Comparison of ENCODE assay signal across 8 cellular contexts in the genomic region with DNA sequence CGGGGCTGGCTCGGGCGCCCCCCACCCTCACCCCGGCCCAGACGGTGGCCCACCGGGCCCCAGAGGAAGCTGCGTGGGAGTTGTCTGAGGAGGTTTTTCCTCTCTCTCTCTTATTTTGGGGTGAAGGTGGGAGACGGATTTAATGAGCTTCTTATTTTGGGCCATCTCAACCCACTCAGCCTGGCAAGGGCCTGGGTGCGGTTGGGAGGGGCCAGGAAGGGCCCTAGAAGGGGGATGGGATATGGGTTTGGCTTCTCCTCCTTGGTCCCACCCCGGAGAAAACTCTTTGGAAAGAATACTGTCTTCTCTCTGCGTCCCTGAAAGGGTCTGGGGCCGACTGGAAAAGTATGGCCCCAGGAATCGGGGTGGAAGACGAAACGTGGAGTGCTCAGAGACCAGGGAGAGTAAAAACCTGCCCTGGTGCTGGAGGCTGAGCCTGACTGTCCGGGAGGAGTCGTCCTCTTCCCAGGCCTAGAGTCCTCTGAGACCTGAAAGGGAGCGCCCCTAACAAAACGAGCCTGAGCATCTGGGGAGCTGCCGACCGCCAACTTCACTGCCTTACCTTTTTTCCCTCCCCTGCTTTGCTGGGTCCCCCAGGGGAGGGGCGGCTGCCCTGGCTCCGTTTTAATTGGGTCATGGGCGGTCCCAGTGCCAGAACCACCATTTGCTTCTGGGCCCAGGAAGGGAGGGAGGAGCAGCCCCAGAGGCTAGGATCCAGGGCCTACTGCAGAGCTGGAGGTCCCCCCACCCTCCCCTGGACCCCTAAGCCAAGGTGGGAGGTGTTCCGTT. TPM values are rescaled to one million over a fixed set of nuclear protein-coding genes. Genes with fewer than 3 reads are reported as not detected.
DNase-seq lines count a peak whose midpoint lies in the region; ATAC-seq and TF ChIP-seq lines count a peak whose summit lies in the region.

No MANE protein-coding gene starts in this region.

- H3K27ac ChIP-seq in heart right ventricle = peak overlapping the region; percentile 86 to 98 (median 94)

- H3K4me3 Mint-ChIP-seq in WTC11 = peak overlapping the region; percentile 100

- peaks cover 26% of the 10 kb centered on the region for H3K36me3 Mint-ChIP-seq in WTC11

- DNase-seq in WTC11 (ENCODE audit: low spot score) (peak; percentile 46), heart right ventricle (peak; percentile 45 to 70), retinal pigment epithelial cell (ENCODE audit: low read depth) (no peak), NCI-H510A (lab: John Stamatoyannopoulos, UW) (no peak), globus pallidus (ENCODE audit: low spot score) (no peak), HAP-1 (ENCODE audit: low spot score in 2 of 2) (no peak)

- POLR2A ChIA-PET in WTC11 (lab: Charles Lee) = interaction anchor here (1.0 to 3.7 kb wide), 12 partner anchors 8 to 239 kb away, joined by 3 to 81 read pairs (median 4); a partner anchor contains a TSS

- ATAC-seq in WTC11 = peak; percentile 35
- peak; percentile 18 to 49 (median 42) for ATAC-seq in heart right ventricle
- ATAC-seq in GM18858 (IDR thresholded peaks at IDR 0.05; ENCODE audit: unreplicated experiment) = no peak

- H3K9ac ChIP-seq in ES-I3 (ENCODE audit: low read depth, low read length) = peak overlapping the region; percentile 92

- peaks cover 29% of the 10 kb centered on the region for H3K4me1 Mint-ChIP-seq in WTC11

- no peak overlapping the region; the same call in 1 of the 2 replicates for H3K27ac Mint-ChIP-seq in WTC11

- WGBS in heart right ventricle, 2 donors = 23 to 34% methylated on average over 25 of the region's 25 CpGs

- peaks cover 19% of the 10 kb centered on the region for H3K4me1 ChIP-seq in ES-I3 (ENCODE audit: insufficient read depth, low read length)
- H3K4me1 ChIP-seq in heart right ventricle = peaks cover 7 to 47% (median 30%) of the 10 kb centered on the region in 9 donors
- H3K4me1 ChIP-seq in HAP-1 = no peaks in the 10 kb centered on the region

- CTCF ChIA-PET in WTC11 (lab: Charles Lee) = interaction anchor here (0.7 to 7.4 kb wide), 19 partner anchors 11 to 281 kb away, joined by 3 to 136 read pairs (median 5); a partner anchor contains a TSS

- H3K27me3 ChIP-seq in heart right ventricle (peaks cover 0 to 9% (median 0%) of the 10 kb centered on the region in 7 donors), HAP-1 (ENCODE audit: low read depth) (no peaks in the 10 kb centered on the region)

- H3K36me3 ChIP-seq in ES-I3 (ENCODE audit: insufficient read depth, low read length) (peaks cover 16% of the 10 kb centered on the region; the same call in 1 of the 2 replicates), heart right ventricle (peaks cover 0 to 51% (median 9%) of the 10 kb centered on the region in 9 donors), HAP-1 (replicated peaks) (peaks cover 16% of the 10 kb centered on the region)

- no peaks in the 10 kb centered on the region; the same call in 1 of the 2 replicates for H3K27me3 Mint-ChIP-seq in WTC11 (ENCODE audit: low read depth)

- no peaks in the 10 kb centered on the region for H3K9me3 Mint-ChIP-seq in WTC11

- no peak for TF ChIP-seq CTCF in WTC11 (IDR thresholded peaks at IDR 0.05)
- no peak for TF ChIP-seq CTCF in heart right ventricle (IDR thresholded peaks at IDR 0.05)
- no peak for TF ChIP-seq CTCF in retinal pigment epithelial cell (conservative IDR thresholded peaks at IDR 0.05; ENCODE audit: low read depth, low read length)

- in situ Hi-C loops in HAP-1 (cut with MboI; ENCODE audit: low sequenced_read_pairs) = no loop called here

- H3K4me3 ChIP-seq in heart right ventricle (peak overlapping the region; percentile 59 to 96 (median 88)), retinal pigment epithelial cell (ENCODE audit: low read length) (peak overlapping the region; percentile 96), HAP-1 (no peak overlapping the region)

- H3K9me3 ChIP-seq in ES-I3 (ENCODE audit: control insufficient read depth, insufficient read depth, low read length) (no peaks in the 10 kb centered on the region), heart right ventricle (no peaks in the 10 kb centered on the region), HAP-1 (no peaks in the 10 kb centered on the region)

- intact Hi-C loops in heart right ventricle (cut with DNase I) = loop anchor here in 3 of 10 donors (1.0 to 2.0 kb wide), 3 partner anchors 9 to 15 kb away; a partner anchor contains a TSS

TF ChIP-seq in WTC11, 78 proteins besides CTCF, POLR2A, EP300 and RAD21 (continues in another document):
- TF ChIP-seq, protein P1, sequence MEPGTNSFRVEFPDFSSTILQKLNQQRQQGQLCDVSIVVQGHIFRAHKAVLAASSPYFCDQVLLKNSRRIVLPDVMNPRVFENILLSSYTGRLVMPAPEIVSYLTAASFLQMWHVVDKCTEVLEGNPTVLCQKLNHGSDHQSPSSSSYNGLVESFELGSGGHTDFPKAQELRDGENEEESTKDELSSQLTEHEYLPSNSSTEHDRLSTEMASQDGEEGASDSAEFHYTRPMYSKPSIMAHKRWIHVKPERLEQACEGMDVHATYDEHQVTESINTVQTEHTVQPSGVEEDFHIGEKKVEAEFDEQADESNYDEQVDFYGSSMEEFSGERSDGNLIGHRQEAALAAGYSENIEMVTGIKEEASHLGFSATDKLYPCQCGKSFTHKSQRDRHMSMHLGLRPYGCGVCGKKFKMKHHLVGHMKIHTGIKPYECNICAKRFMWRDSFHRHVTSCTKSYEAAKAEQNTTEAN (CRISPR knock-in tag; IDR thresholded peaks at IDR 0.05) = no peak
- TF ChIP-seq, protein P2, sequence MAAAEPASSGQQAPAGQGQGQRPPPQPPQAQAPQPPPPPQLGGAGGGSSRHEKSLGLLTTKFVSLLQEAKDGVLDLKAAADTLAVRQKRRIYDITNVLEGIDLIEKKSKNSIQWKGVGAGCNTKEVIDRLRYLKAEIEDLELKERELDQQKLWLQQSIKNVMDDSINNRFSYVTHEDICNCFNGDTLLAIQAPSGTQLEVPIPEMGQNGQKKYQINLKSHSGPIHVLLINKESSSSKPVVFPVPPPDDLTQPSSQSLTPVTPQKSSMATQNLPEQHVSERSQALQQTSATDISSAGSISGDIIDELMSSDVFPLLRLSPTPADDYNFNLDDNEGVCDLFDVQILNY (CRISPR knock-in tag; IDR thresholded peaks at IDR 0.05) = no peak
- TF ChIP-seq NR2C2 (CRISPR knock-in tag; IDR thresholded peaks at IDR 0.05) (no peak), TP53 (CRISPR knock-in tag; IDR thresholded peaks at IDR 0.05) (no peak), MYBL2 (CRISPR knock-in tag; IDR thresholded peaks at IDR 0.05) (no peak), EMX1 (CRISPR knock-in tag; IDR thresholded peaks at IDR 0.05) (no peak), ZNF416 (CRISPR knock-in tag; IDR thresholded peaks at IDR 0.05) (0 out of 2 replicates have a peak, but pooled peaks have one; percentile 19), KAT7 (CRISPR knock-in tag; IDR thresholded peaks at IDR 0.05; ENCODE audit: borderline replicate concordance) (no peak), RELA (CRISPR knock-in tag; IDR thresholded peaks at IDR 0.05; ENCODE audit: borderline replicate concordance) (no peak)
- TF ChIP-seq, protein P3, sequence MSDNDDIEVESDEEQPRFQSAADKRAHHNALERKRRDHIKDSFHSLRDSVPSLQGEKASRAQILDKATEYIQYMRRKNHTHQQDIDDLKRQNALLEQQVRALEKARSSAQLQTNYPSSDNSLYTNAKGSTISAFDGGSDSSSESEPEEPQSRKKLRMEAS (CRISPR knock-in tag; IDR thresholded peaks at IDR 0.05) = 0 out of 2 replicates have a peak, but pooled peaks have one; percentile 6
- TF ChIP-seq, protein P4, sequence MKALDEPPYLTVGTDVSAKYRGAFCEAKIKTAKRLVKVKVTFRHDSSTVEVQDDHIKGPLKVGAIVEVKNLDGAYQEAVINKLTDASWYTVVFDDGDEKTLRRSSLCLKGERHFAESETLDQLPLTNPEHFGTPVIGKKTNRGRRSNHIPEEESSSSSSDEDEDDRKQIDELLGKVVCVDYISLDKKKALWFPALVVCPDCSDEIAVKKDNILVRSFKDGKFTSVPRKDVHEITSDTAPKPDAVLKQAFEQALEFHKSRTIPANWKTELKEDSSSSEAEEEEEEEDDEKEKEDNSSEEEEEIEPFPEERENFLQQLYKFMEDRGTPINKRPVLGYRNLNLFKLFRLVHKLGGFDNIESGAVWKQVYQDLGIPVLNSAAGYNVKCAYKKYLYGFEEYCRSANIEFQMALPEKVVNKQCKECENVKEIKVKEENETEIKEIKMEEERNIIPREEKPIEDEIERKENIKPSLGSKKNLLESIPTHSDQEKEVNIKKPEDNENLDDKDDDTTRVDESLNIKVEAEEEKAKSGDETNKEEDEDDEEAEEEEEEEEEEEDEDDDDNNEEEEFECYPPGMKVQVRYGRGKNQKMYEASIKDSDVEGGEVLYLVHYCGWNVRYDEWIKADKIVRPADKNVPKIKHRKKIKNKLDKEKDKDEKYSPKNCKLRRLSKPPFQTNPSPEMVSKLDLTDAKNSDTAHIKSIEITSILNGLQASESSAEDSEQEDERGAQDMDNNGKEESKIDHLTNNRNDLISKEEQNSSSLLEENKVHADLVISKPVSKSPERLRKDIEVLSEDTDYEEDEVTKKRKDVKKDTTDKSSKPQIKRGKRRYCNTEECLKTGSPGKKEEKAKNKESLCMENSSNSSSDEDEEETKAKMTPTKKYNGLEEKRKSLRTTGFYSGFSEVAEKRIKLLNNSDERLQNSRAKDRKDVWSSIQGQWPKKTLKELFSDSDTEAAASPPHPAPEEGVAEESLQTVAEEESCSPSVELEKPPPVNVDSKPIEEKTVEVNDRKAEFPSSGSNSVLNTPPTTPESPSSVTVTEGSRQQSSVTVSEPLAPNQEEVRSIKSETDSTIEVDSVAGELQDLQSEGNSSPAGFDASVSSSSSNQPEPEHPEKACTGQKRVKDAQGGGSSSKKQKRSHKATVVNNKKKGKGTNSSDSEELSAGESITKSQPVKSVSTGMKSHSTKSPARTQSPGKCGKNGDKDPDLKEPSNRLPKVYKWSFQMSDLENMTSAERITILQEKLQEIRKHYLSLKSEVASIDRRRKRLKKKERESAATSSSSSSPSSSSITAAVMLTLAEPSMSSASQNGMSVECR (CRISPR knock-in tag; IDR thresholded peaks at IDR 0.05; ENCODE audit: borderline replicate concordance) = no peak

RNA-seq across cellular contexts. Expression of a gene that starts 1.6 kb away (rescaled TPM):
- total RNA-seq in WTC11 (2021) (81.6 to 94.4 TPM (median 83.9 TPM) in 3 replicates), heart right ventricle (10 to 100 TPM; 13.6 to 43.3 (median 20.2) TPM)
- 10 to 100 TPM; 24.8 to 27.4 TPM for polyA plus RNA-seq in heart right ventricle

RNA-seq across cellular contexts. Expression of a gene that starts 8.3 kb away (rescaled TPM):
- total RNA-seq in WTC11 (2021) (170 to 200 TPM (median 200 TPM) in 3 replicates), heart right ventricle (100 to 1,000 TPM in 7 of 10 donors, 10 to 100 TPM in 3; 90.1 to 117 (median 106) TPM)
- 100 to 1,000 TPM; 136 to 300 TPM for polyA plus RNA-seq in heart right ventricle

RNA-seq across cellular contexts. Expression of a gene that starts 22.7 kb away (rescaled TPM):
- total RNA-seq in WTC11 (2021) (3.0 to 4.3 TPM (median 4.2 TPM) in 3 replicates), heart right ventricle (10 to 100 TPM in 1 of 10 donors, 1 to 10 TPM in 9; 1.1 to 16.1 (median 2.8) TPM)
- 1 to 10 TPM; 2.3 to 3.7 TPM for polyA plus RNA-seq in heart right ventricle

RNA-seq across cellular contexts. Expression of a gene that starts 33.6 kb away (rescaled TPM):
- 18.4 to 24.0 TPM (median 19.0 TPM) in 3 replicates for total RNA-seq in WTC11 (2021)
- 100 to 1,000 TPM in 1 of 10 donors, 10 to 100 TPM in 9; 39.3 to 101 (median 50.9) TPM for total RNA-seq in heart right ventricle
- polyA plus RNA-seq in heart right ventricle = 10 to 100 TPM; 10.3 to 38.4 TPM

RNA-seq across cellular contexts. Expression of a gene that starts 45.1 kb away (rescaled TPM):
- total RNA-seq in WTC11 (2021) (1.1 to 1.5 TPM (median 1.5 TPM) in 3 replicates), heart right ventricle (under 1 TPM in 4 of 10 donors, not detected in 6; 0.14 to 0.25 (median 0.18) TPM)
- polyA plus RNA-seq in heart right ventricle = under 1 TPM; 0.07 to 0.22 TPM

Comparison
In these comparisons a context has a peak if more than half of its experiments do, and no peak if none do; other contexts are left out.
1. DNase-seq: peak in WTC11 (single experiment) and heart right ventricle (2 of 2); none in retinal pigment epithelial cell (single experiment), NCI-H510A (single experiment), globus pallidus (single experiment) and HAP-1 (0 of 2).